In the genomic region with DNA sequence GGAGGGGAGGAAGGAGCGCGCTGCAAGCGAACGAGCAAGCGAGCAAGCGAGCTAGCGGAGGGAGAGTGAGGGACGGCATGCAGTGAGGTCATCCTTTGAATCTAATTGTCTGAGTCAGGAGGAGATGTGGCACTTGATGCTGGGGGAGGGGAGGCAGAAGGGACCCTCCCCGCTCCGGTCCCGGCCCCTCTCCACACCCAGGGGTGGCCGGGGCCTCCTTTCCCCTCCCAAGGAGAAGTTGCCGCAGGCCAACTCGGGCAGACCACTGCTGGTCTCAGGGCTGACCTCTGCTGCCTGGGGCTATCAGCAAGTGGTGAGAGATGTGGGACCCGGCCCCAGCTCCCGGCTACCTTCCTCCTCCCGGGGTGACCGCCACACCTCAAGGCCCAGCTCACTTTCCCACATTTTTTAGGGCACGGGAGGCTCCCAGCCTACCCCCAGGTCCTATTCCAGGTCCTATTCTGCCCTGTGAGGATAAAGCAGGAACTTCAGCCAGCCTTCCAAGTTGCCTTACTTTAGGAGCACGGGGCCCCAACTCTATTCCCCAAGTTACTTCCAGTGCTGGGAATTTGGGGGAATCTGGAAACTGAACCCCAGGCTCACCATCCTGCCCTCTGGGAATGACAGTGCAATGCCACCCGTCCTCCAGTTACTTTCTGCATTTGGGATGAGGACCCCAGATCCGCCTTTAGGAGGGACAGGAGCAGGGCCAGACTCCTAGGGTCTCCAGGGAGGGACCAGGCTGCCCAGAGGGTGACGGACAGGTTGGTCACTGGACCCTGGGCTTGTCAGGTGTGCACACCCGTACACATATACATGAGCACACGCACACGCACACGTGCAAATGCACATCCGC, we compare ENCODE assay signal across 10 cellular contexts. TPM values are rescaled to one million over a fixed set of nuclear protein-coding genes. Genes with fewer than 3 reads are reported as not detected.
DNase-seq lines count a peak whose midpoint lies in the region; ATAC-seq and TF ChIP-seq lines count a peak whose summit lies in the region.
"Had no signal": no experiment of that assay in that cellular context is flagged by ENCODE, and none has a peak within 500 bp of the region (broad histone marks: within the 10 kb centered on the region; RNA-seq: fewer than 3 reads in every experiment).

No MANE protein-coding gene starts in this region.

- DNase-seq in G401 (ENCODE audit: low spot score) = peak; percentile 63
- DNase-seq in cardiac muscle cell (ENCODE audit: low read depth in 1 of 2, low spot score in 1 of 2) = peak; percentile 60 to 67
- peak; percentile 15 for DNase-seq in renal cortical epithelial cell (ENCODE audit: low read depth)
- DNase-seq in mucosa of gallbladder (ENCODE audit: low spot score) = no peak
- DNase-seq in HAP-1 (ENCODE audit: low spot score in 2 of 2) = no peak
- no peak for DNase-seq in activated CD8-positive, alpha-beta memory T cell treated with anti-CD3 and anti-CD28 coated beads for 24 hours
- DNase-seq: NCI-H2171 had no signal

- ATAC-seq in SK-N-SH treated with all-trans-retinoic acid at 6 μM for 48 hours (peak; percentile 82), HG02759 (IDR thresholded peaks at IDR 0.05; ENCODE audit: unreplicated experiment) (no peak)

- peaks cover 34% of the 10 kb centered on the region for H3K4me1 ChIP-seq in cardiac muscle cell (ENCODE audit: low read depth)
- H3K4me1 ChIP-seq in HAP-1 = peaks cover 4% of the 10 kb centered on the region; the same call in 1 of the 2 replicates

- H3K36me3 ChIP-seq in cardiac muscle cell = no peaks in the 10 kb centered on the region
- H3K36me3 ChIP-seq in HAP-1 (replicated peaks) = no peaks in the 10 kb centered on the region
- H3K36me3 ChIP-seq: ovary had no signal

- H3K27ac ChIP-seq in cardiac muscle cell = no peak overlapping the region
- H3K27ac ChIP-seq: ovary had no signal

- no peak for TF ChIP-seq CTCF in cardiac muscle cell (IDR thresholded peaks at IDR 0.05; ENCODE audit: low read depth, low read length)

- H3K4me3 ChIP-seq in cardiac muscle cell = peak overlapping the region; percentile 14
- no peak overlapping the region for H3K4me3 ChIP-seq in HAP-1
- H3K4me3 ChIP-seq: ovary had no signal

- in situ Hi-C loops in G401 (cut with HindIII; ENCODE audit: low sequenced_read_pairs) = loop anchor here (10.0 kb wide), 1 partner anchor 64 kb away; no protein-coding TSS in a partner anchor
- in situ Hi-C loops in HAP-1 (cut with MboI; ENCODE audit: low sequenced_read_pairs) = no loop called here

- H3K27me3 ChIP-seq in cardiac muscle cell = no peaks in the 10 kb centered on the region
- no peaks in the 10 kb centered on the region for H3K27me3 ChIP-seq in HAP-1 (ENCODE audit: low read depth)
- H3K27me3 ChIP-seq: ovary had no signal

- H3K9me3 ChIP-seq in cardiac muscle cell (ENCODE audit: low read depth) = no peaks in the 10 kb centered on the region
- no peaks in the 10 kb centered on the region for H3K9me3 ChIP-seq in HAP-1
- H3K9me3 ChIP-seq: ovary had no signal

TF ChIP-seq in SK-N-SH treated with all-trans-retinoic acid at 6 μM for 48 hours, 23 proteins besides CTCF, POLR2A, EP300 and RAD21:
- TF ChIP-seq, protein P1, sequence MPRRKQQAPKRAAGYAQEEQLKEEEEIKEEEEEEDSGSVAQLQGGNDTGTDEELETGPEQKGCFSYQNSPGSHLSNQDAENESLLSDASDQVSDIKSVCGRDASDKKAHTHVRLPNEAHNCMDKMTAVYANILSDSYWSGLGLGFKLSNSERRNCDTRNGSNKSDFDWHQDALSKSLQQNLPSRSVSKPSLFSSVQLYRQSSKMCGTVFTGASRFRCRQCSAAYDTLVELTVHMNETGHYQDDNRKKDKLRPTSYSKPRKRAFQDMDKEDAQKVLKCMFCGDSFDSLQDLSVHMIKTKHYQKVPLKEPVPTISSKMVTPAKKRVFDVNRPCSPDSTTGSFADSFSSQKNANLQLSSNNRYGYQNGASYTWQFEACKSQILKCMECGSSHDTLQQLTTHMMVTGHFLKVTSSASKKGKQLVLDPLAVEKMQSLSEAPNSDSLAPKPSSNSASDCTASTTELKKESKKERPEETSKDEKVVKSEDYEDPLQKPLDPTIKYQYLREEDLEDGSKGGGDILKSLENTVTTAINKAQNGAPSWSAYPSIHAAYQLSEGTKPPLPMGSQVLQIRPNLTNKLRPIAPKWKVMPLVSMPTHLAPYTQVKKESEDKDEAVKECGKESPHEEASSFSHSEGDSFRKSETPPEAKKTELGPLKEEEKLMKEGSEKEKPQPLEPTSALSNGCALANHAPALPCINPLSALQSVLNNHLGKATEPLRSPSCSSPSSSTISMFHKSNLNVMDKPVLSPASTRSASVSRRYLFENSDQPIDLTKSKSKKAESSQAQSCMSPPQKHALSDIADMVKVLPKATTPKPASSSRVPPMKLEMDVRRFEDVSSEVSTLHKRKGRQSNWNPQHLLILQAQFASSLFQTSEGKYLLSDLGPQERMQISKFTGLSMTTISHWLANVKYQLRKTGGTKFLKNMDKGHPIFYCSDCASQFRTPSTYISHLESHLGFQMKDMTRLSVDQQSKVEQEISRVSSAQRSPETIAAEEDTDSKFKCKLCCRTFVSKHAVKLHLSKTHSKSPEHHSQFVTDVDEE (CRISPR knock-in tag; IDR thresholded peaks at IDR 0.05) = 0 out of 2 replicates have a peak, but pooled peaks have one; percentile 33
- TF ChIP-seq ZFP3 (CRISPR knock-in tag; IDR thresholded peaks at IDR 0.05) (peak; percentile 23; the same call in 1 of the 2 replicates), OSR1 (CRISPR knock-in tag; IDR thresholded peaks at IDR 0.05) (no peak), ZNF565 (CRISPR knock-in tag; conservative IDR thresholded peaks at IDR 0.05; ENCODE audit: low read depth) (no peak), SNAI2 (CRISPR knock-in tag; IDR thresholded peaks at IDR 0.05) (no peak), ZFP30 (CRISPR knock-in tag; IDR thresholded peaks at IDR 0.05) (no peak), PPARA (CRISPR knock-in tag; IDR thresholded peaks at IDR 0.05; ENCODE audit: borderline replicate concordance) (no peak), GLIS3 (CRISPR knock-in tag; IDR thresholded peaks at IDR 0.05) (no peak), RARB (CRISPR knock-in tag; IDR thresholded peaks at IDR 0.05) (no peak), TOX (CRISPR knock-in tag; IDR thresholded peaks at IDR 0.05; ENCODE audit: borderline replicate concordance) (no peak)
- TF ChIP-seq, protein P2, sequence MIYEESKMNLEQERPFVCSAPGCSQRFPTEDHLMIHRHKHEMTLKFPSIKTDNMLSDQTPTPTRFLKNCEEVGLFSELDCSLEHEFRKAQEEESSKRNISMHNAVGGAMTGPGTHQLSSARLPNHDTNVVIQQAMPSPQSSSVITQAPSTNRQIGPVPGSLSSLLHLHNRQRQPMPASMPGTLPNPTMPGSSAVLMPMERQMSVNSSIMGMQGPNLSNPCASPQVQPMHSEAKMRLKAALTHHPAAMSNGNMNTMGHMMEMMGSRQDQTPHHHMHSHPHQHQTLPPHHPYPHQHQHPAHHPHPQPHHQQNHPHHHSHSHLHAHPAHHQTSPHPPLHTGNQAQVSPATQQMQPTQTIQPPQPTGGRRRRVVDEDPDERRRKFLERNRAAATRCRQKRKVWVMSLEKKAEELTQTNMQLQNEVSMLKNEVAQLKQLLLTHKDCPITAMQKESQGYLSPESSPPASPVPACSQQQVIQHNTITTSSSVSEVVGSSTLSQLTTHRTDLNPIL (CRISPR knock-in tag; IDR thresholded peaks at IDR 0.05; ENCODE audit: low read depth) = 0 out of 2 replicates have a peak, but pooled peaks have one; percentile 34

RNA-seq across cellular contexts. Expression of a gene that starts 11.1 kb away (rescaled TPM):
- total RNA-seq in G401 (2014; rRNA removed; shearing (Covaris generic)) = 0.78 and 1.0 TPM in 2 replicates
- 23.1 and 29.8 TPM in 2 replicates for total RNA-seq in cardiac muscle cell
- polyA plus RNA-seq in cardiac muscle cell = 15.5 and 22.4 TPM in 2 replicates
- total RNA-seq in renal cortical epithelial cell = not detected in 2 replicates
- 23.0 TPM for total RNA-seq in mucosa of gallbladder

RNA-seq across cellular contexts. Expression of a gene that starts 33.4 kb away (rescaled TPM):
- total RNA-seq in G401 (2014; rRNA removed; shearing (Covaris generic)) = 57.9 and 59.4 TPM in 2 replicates
- 68.4 and 71.6 TPM in 2 replicates for total RNA-seq in cardiac muscle cell
- polyA plus RNA-seq in cardiac muscle cell = 84.3 and 89.4 TPM in 2 replicates
- 14.9 and 16.1 TPM in 2 replicates for total RNA-seq in renal cortical epithelial cell
- total RNA-seq in mucosa of gallbladder = 28.7 TPM

RNA-seq across cellular contexts. Expression of a gene that starts 41.8 kb away (rescaled TPM):
- total RNA-seq in G401 (2014; rRNA removed; shearing (Covaris generic)) = 105 and 160 TPM in 2 replicates
- total RNA-seq in cardiac muscle cell = 79.8 and 82.7 TPM in 2 replicates
- polyA plus RNA-seq in cardiac muscle cell = 172 and 180 TPM in 2 replicates
- 50.4 and 79.3 TPM in 2 replicates for total RNA-seq in renal cortical epithelial cell
- 81.9 TPM for total RNA-seq in mucosa of gallbladder

RNA-seq across cellular contexts. Expression of a gene that starts 50.4 kb away (rescaled TPM):
- total RNA-seq in G401 (2014; rRNA removed; shearing (Covaris generic)) = 1.5 TPM in 1 of 2 replicates, not detected in the other
- total RNA-seq in cardiac muscle cell = 0.27 and 1.7 TPM in 2 replicates
- 1.4 TPM in 1 of 2 replicates, not detected in the other for polyA plus RNA-seq in cardiac muscle cell
- not detected in 2 replicates for total RNA-seq in renal cortical epithelial cell
- not detected for total RNA-seq in mucosa of gallbladder

RNA-seq across cellular contexts. Expression of a gene that starts 55.7 kb away (rescaled TPM):
- total RNA-seq in G401 (2014; rRNA removed; shearing (Covaris generic)) = 10.4 and 18.0 TPM in 2 replicates
- total RNA-seq in cardiac muscle cell (3.9 and 7.6 TPM in 2 replicates), renal cortical epithelial cell (0.30 TPM in 1 of 2 replicates, not detected in the other), mucosa of gallbladder (1.7 TPM)
- 8.7 and 13.1 TPM in 2 replicates for polyA plus RNA-seq in cardiac muscle cell

Comparison
In these comparisons a context has a peak if more than half of its experiments do, and no peak if none do; other contexts are left out.
1. DNase-seq: peak in G401 (single experiment), cardiac muscle cell (2 of 2) and renal cortical epithelial cell (single experiment); none in mucosa of gallbladder (single experiment), HAP-1 (0 of 2) and activated CD8-positive, alpha-beta memory T cell treated with anti-CD3 and anti-CD28 coated beads for 24 hours (single experiment).
2. RNA of a gene that starts 11.1 kb away (total RNA-seq): 23.1 to 29.8 TPM in cardiac muscle cell and 23.0 TPM in mucosa of gallbladder (single experiment); 0.78 to 1.0 TPM in G401 and not detected in renal cortical epithelial cell; every median in the first group is over 10 times any median in the second.